Comparison of ENCODE assay signal across 8 cellular contexts in genomic region chr11:61362542-61362875, GRCh38. TPM values are rescaled to one million over a fixed set of nuclear protein-coding genes. Genes with fewer than 3 reads are reported as not detected.
DNase-seq lines count a peak whose midpoint lies in the region; ATAC-seq and TF ChIP-seq lines count a peak whose summit lies in the region.

No MANE protein-coding gene starts in this region.

- no peaks in the 10 kb centered on the region for H3K9me3 ChIP-seq in heart right ventricle

- H3K4me3 ChIP-seq in heart right ventricle: peak overlapping the region; percentile 43 to 89 (median 76)
- H3K4me3 ChIP-seq in retinal pigment epithelial cell (ENCODE audit: low read length): peak overlapping the region; percentile 97

- no peaks in the 10 kb centered on the region for H3K27me3 ChIP-seq in heart right ventricle

- peak; percentile 62 for DNase-seq in DMS 273 (lab: John Stamatoyannopoulos, UW; ENCODE audit: unreplicated experiment)
- no peak for DNase-seq in DMS 273 treated with DMSO at 0.1 percent for 48 hours (lab: John Stamatoyannopoulos, UW)
- peak; percentile 54 for DNase-seq in NCI-H2029 (lab: John Stamatoyannopoulos, UW)
- peak; percentile 60 for DNase-seq in activated naive CD4-positive, alpha-beta T cell treated with anti-CD3 and anti-CD28 coated beads, Interleukin-2, amount 10 ng/mL, durations not matched to agents 7 days and 5 days
- DNase-seq in heart right ventricle: no peak
- DNase-seq in retinal pigment epithelial cell (ENCODE audit: low read depth): peak; percentile 58
- DNase-seq in COR-L47 (lab: John Stamatoyannopoulos, UW): no peak

- 0 to 1% methylated on average over 12 of the region's 12 CpGs for WGBS in heart right ventricle, 2 donors

- H3K36me3 ChIP-seq in heart right ventricle: peaks cover 0 to 42% (median 34%) of the 10 kb centered on the region in 9 donors

- peak overlapping the region; percentile 99 for H3K27ac Mint-ChIP-seq in activated naive CD4-positive, alpha-beta T cell treated with anti-CD3 and anti-CD28 coated beads, Interleukin-2, amount 10 ng/mL, durations not matched to agents 7 days and 5 days

- peak overlapping the region; percentile 93 to 100 (median 99) for H3K27ac ChIP-seq in heart right ventricle

- peaks cover 29% of the 10 kb centered on the region for H3K36me3 Mint-ChIP-seq in activated naive CD4-positive, alpha-beta T cell treated with anti-CD3 and anti-CD28 coated beads, Interleukin-2, amount 10 ng/mL, durations not matched to agents 7 days and 5 days

- H3K4me1 ChIP-seq in heart right ventricle: peaks cover 3 to 43% (median 30%) of the 10 kb centered on the region in 9 donors

- ATAC-seq in heart right ventricle: peak in 5 of 8 donors; percentile 5 to 23 (median 9)
- no peak for ATAC-seq in GM19452 (IDR thresholded peaks at IDR 0.05; ENCODE audit: unreplicated experiment)

- no peaks in the 10 kb centered on the region for H3K27me3 Mint-ChIP-seq in activated naive CD4-positive, alpha-beta T cell treated with anti-CD3 and anti-CD28 coated beads, Interleukin-2, amount 10 ng/mL, durations not matched to agents 7 days and 5 days

- H3K9me3 Mint-ChIP-seq in activated naive CD4-positive, alpha-beta T cell treated with anti-CD3 and anti-CD28 coated beads, Interleukin-2, amount 10 ng/mL, durations not matched to agents 7 days and 5 days: no peaks in the 10 kb centered on the region

- peaks cover 45% of the 10 kb centered on the region for H3K4me1 Mint-ChIP-seq in activated naive CD4-positive, alpha-beta T cell treated with anti-CD3 and anti-CD28 coated beads, Interleukin-2, amount 10 ng/mL, durations not matched to agents 7 days and 5 days

- intact Hi-C loops in heart right ventricle (cut with DNase I): loop anchor here in 2 of 10 donors (1.0 to 2.0 kb wide), 2 partner anchors 26 to 29 kb away; partner anchors contain the start of genes DDB1 (in 1 of the 2) and TKFC (in 1 of the 2)

- no peak for TF ChIP-seq CTCF in heart right ventricle (IDR thresholded peaks at IDR 0.05)
- TF ChIP-seq CTCF in retinal pigment epithelial cell (conservative IDR thresholded peaks at IDR 0.05; ENCODE audit: low read depth, low read length): no peak

- CTCF ChIA-PET in activated naive CD4-positive, alpha-beta T cell treated with anti-CD3 and anti-CD28 coated beads, Interleukin-2, amount 10 ng/mL, durations not matched to agents 7 days and 5 days (lab: Charles Lee): interaction anchor here (1.3 to 6.1 kb wide), 7 partner anchors 21 to 73 kb away, joined by 3 to 48 read pairs (median 7); partner anchors contain the start of genes DDB1, TKFC and TMEM216

- H3K4me3 Mint-ChIP-seq in activated naive CD4-positive, alpha-beta T cell treated with anti-CD3 and anti-CD28 coated beads, Interleukin-2, amount 10 ng/mL, durations not matched to agents 7 days and 5 days: peak overlapping the region; percentile 100

RNA-seq across cellular contexts. Expression of gene TMEM138, which starts 0.3 kb away (rescaled TPM):
- 10 to 100 TPM; 14.4 to 25.9 (median 17.6) TPM for total RNA-seq in heart right ventricle
- 10 to 100 TPM; 28.0 to 35.3 TPM for polyA plus RNA-seq in heart right ventricle

RNA-seq across cellular contexts. Expression of gene CYB561A3, which starts 0.8 kb away (rescaled TPM):
- total RNA-seq in heart right ventricle: 10 to 100 TPM in 5 of 10 donors, 1 to 10 TPM in 5; 6.0 to 18.6 (median 9.7) TPM
- polyA plus RNA-seq in heart right ventricle: 10 to 100 TPM; 10.5 to 11.8 TPM

RNA-seq across cellular contexts. Expression of gene TKFC, which starts 29.5 kb away (rescaled TPM):
- total RNA-seq in heart right ventricle: 10 to 100 TPM; 13.9 to 26.1 (median 20.9) TPM
- polyA plus RNA-seq in heart right ventricle: 10 to 100 TPM; 11.8 to 12.1 TPM

RNA-seq across cellular contexts. Expression of gene DDB1, which starts 29.6 kb away (rescaled TPM):
- 100 to 1,000 TPM; 101 to 147 (median 129) TPM for total RNA-seq in heart right ventricle
- 100 to 1,000 TPM in 1 of 2 donors, 10 to 100 TPM in 1; 59.0 to 147 TPM for polyA plus RNA-seq in heart right ventricle

RNA-seq across cellular contexts. Expression of gene TMEM216, which starts 29.9 kb away (rescaled TPM):
- total RNA-seq in heart right ventricle: 1 to 10 TPM; 2.9 to 6.8 (median 4.1) TPM
- polyA plus RNA-seq in heart right ventricle: 1 to 10 TPM; 6.3 to 8.3 TPM

Comparison
In these comparisons a context has a peak if more than half of its experiments do, and no peak if none do; other contexts are left out.
1. DNase-seq: peak in DMS 273 (single experiment), NCI-H2029 (single experiment), activated naive CD4-positive, alpha-beta T cell treated with anti-CD3 and anti-CD28 coated beads, Interleukin-2, amount 10 ng/mL, durations not matched to agents 7 days and 5 days (single experiment) and retinal pigment epithelial cell (single experiment); none in DMS 273 treated with DMSO at 0.1 percent for 48 hours (single experiment), heart right ventricle (0 of 2) and COR-L47 (single experiment).